Comparison of ENCODE assay signal across 9 cellular contexts in genomic region chr9:77841739-77842386, GRCh38.
DNase-seq lines count a peak whose midpoint lies in the region; ATAC-seq and TF ChIP-seq lines count a peak whose summit lies in the region.
"Had no signal": no experiment of that assay in that cellular context is flagged by ENCODE, and none has a peak within 500 bp of the region (broad histone marks: within the 10 kb centered on the region; RNA-seq: fewer than 3 reads in every experiment).

No MANE protein-coding gene starts in this region.

- DNase-seq in AG09319 (ENCODE audit: extremely low read depth, low read depth) (no peak), caudate nucleus (lab: John Stamatoyannopoulos, UW) (no peak), GM20000 (ENCODE audit: low spot score) (no peak)
- DNase-seq in activated naive CD4-positive, alpha-beta T cell treated with anti-CD3 and anti-CD28 coated beads for 36 hours, result no peak
- DNase-seq: activated naive CD8-positive, alpha-beta T cell treated with anti-CD3 and anti-CD28 coated beads, Interleukin-2, amount 10 ng/mL, durations not matched to agents 7 days and 5 days had no signal

- ATAC-seq in GM18909 (IDR thresholded peaks at IDR 0.05; ENCODE audit: poor library complexity, unreplicated experiment), result peak; percentile 76
- no peak for ATAC-seq in esophagus mucosa

- H3K27ac ChIP-seq in KMS-11 (no peak overlapping the region), caudate nucleus (ENCODE audit: low read depth, low read length) (peak overlapping the region; percentile 14), temporal lobe (ENCODE audit: low read depth, low read length) (peak overlapping the region; percentile 31)

- H3K4me3 Mint-ChIP-seq in activated naive CD4-positive, alpha-beta T cell treated with anti-CD3 and anti-CD28 coated beads for 36 hours, result no peak overlapping the region
- H3K4me3 Mint-ChIP-seq: activated naive CD8-positive, alpha-beta T cell treated with anti-CD3 and anti-CD28 coated beads, Interleukin-2, amount 10 ng/mL, durations not matched to agents 7 days and 5 days had no signal

- H3K4me1 Mint-ChIP-seq in activated naive CD4-positive, alpha-beta T cell treated with anti-CD3 and anti-CD28 coated beads for 36 hours (ENCODE audit: low read depth), result peaks cover 7% of the 10 kb centered on the region

- H3K4me3 ChIP-seq in KMS-11 (IDR thresholded peaks at IDR 0.05; ENCODE audit: insufficient read depth, low read depth, low read length), result no peak overlapping the region

- H3K9ac ChIP-seq in KMS-11, result no peak overlapping the region

- H3K27me3 ChIP-seq in KMS-11 (ENCODE audit: insufficient read depth, low read depth), result no peaks in the 10 kb centered on the region

- H3K79me2 ChIP-seq in KMS-11 (ENCODE audit: insufficient read depth, low read depth), result no peaks in the 10 kb centered on the region

- no peak overlapping the region for H3K27ac Mint-ChIP-seq in activated naive CD4-positive, alpha-beta T cell treated with anti-CD3 and anti-CD28 coated beads for 36 hours
- H3K27ac Mint-ChIP-seq: activated naive CD8-positive, alpha-beta T cell treated with anti-CD3 and anti-CD28 coated beads, Interleukin-2, amount 10 ng/mL, durations not matched to agents 7 days and 5 days had no signal

- H3K9me3 Mint-ChIP-seq in activated naive CD4-positive, alpha-beta T cell treated with anti-CD3 and anti-CD28 coated beads for 36 hours, result no peaks in the 10 kb centered on the region
- H3K9me3 Mint-ChIP-seq: activated naive CD8-positive, alpha-beta T cell treated with anti-CD3 and anti-CD28 coated beads, Interleukin-2, amount 10 ng/mL, durations not matched to agents 7 days and 5 days had no signal

- intact Hi-C loops in activated naive CD4-positive, alpha-beta T cell treated with anti-CD3 and anti-CD28 coated beads for 36 hours (cut with micrococcal nuclease), result loop anchor here (1.0 to 10.0 kb wide), 5 partner anchors 135 to 409 kb away; no protein-coding TSS in a partner anchor

- no peaks in the 10 kb centered on the region for H3K36me3 ChIP-seq in KMS-11 (ENCODE audit: insufficient read depth)

- H3K36me3 Mint-ChIP-seq in activated naive CD4-positive, alpha-beta T cell treated with anti-CD3 and anti-CD28 coated beads for 36 hours (ENCODE audit: low read depth), result no peaks in the 10 kb centered on the region

- no peaks in the 10 kb centered on the region for H3K4me1 ChIP-seq in KMS-11 (ENCODE audit: low read depth, poor library complexity, severe bottlenecking)

- H2AFZ ChIP-seq in KMS-11 (ENCODE audit: low read depth), result no peak overlapping the region

- no peaks in the 10 kb centered on the region for H3K27me3 Mint-ChIP-seq in activated naive CD4-positive, alpha-beta T cell treated with anti-CD3 and anti-CD28 coated beads for 36 hours (ENCODE audit: low read depth)
- H3K27me3 Mint-ChIP-seq: activated naive CD8-positive, alpha-beta T cell treated with anti-CD3 and anti-CD28 coated beads, Interleukin-2, amount 10 ng/mL, durations not matched to agents 7 days and 5 days had no signal

- TF ChIP-seq CTCF in AG09319 (IDR thresholded peaks at IDR 0.05; ENCODE audit: low read depth, low read length) (peak; percentile 43), KMS-11 (conservative IDR thresholded peaks at IDR 0.05; ENCODE audit: low read depth, low read length) (peak; percentile 47; the same call in 1 of the 2 replicates), GM20000 (IDR thresholded peaks at IDR 0.05; ENCODE audit: extremely low read depth, missing control alignments) (no peak)

- no peaks in the 10 kb centered on the region for H4K20me1 ChIP-seq in KMS-11 (ENCODE audit: insufficient read depth)

- H3K4me2 ChIP-seq in KMS-11, result no peak overlapping the region

- CTCF ChIA-PET in activated naive CD4-positive, alpha-beta T cell treated with anti-CD3 and anti-CD28 coated beads for 36 hours (lab: Charles Lee), result interaction anchor here (0.6 to 3.6 kb wide), 12 partner anchors 12 to 384 kb away, joined by 3 to 24 read pairs (median 3); no protein-coding TSS in a partner anchor
